8 cellular contexts compared by ENCODE assay signal in genomic region chr2:235766206-235766794, GRCh38.
A peak's percentile ranks its signal among the peaks of the same experiment; 100 is the strongest.
DNase-seq lines count a peak whose midpoint lies in the region; ATAC-seq and TF ChIP-seq lines count a peak whose summit lies in the region.

No MANE protein-coding gene starts in this region.

- H3K9me3 ChIP-seq in HCT116 (ENCODE audit: control insufficient read depth in 1 of 2, insufficient read depth in 1 of 2, low read depth in 1 of 2, low read length in 2 of 2) = no peaks in the 10 kb centered on the region

- RAD21 ChIA-PET in HCT116 (lab: Charles Lee; ENCODE audit: low non-redundant PET in 1 of 2, low total read pairs in 2 of 2, uncharacterized antibody in 2 of 2, unreplicated experiment in 2 of 2) = no interaction called here

- H3K9me3 Mint-ChIP-seq in T-helper 2 cell treated with Interferon-gamma antibody and Interleukin-4, amounts not matched to agents 5 μg/mL and 100 μg/mL, for 36 hours = no peaks in the 10 kb centered on the region

- 0 out of 2 replicates have a peak overlapping the region, but pooled peaks have one; percentile 50 for H3K4me2 ChIP-seq in HCT116 (ENCODE audit: low read length)

- H3K79me2 ChIP-seq in HCT116 (ENCODE audit: insufficient read depth, low read length) = no peaks in the 10 kb centered on the region; the same call in 1 of the 2 replicates

- POLR2A ChIA-PET in HCT116 (lab: Charles Lee) = interaction anchor here (0.6 kb wide), 1 partner anchor 324 kb away, joined by 3 read pairs; no protein-coding TSS in a partner anchor

- H3K27me3 ChIP-seq in HCT116 (ENCODE audit: insufficient read depth, low read length) = no peaks in the 10 kb centered on the region

- peak; percentile 69 to 91 (median 80); a peak in 5 of 6 replicates for TF ChIP-seq CTCF in HCT116 (IDR thresholded peaks at IDR 0.05 in 2 of 3, conservative IDR thresholded peaks at IDR 0.05 in 1 of 3; ENCODE audit: borderline replicate concordance in 1 of 3, insufficient read depth in 1 of 3, low read depth in 2 of 3, low read length in 2 of 3)
- TF ChIP-seq CTCF in cardiac fibroblast (IDR thresholded peaks at IDR 0.05; ENCODE audit: low read depth, low read length) = peak; percentile 84

- ATAC-seq in HCT116 (peak; percentile 88), GM19324 (IDR thresholded peaks at IDR 0.05; ENCODE audit: low FRiP score, unreplicated experiment) (no peak)

- peaks cover 0 to 18% of the 10 kb centered on the region in 2 experiments; a peak in 2 of 4 replicates for H3K4me1 ChIP-seq in HCT116 (ENCODE audit: control insufficient read depth in 1 of 2, insufficient read depth in 2 of 2, low read length in 2 of 2)

- no peaks in the 10 kb centered on the region for H3K4me1 Mint-ChIP-seq in T-helper 2 cell treated with Interferon-gamma antibody and Interleukin-4, amounts not matched to agents 5 μg/mL and 100 μg/mL, for 36 hours (ENCODE audit: low read depth)

- peaks cover 0 to 4% of the 10 kb centered on the region in 2 experiments; a peak in 1 of 4 replicates for H3K36me3 ChIP-seq in HCT116 (ENCODE audit: control insufficient read depth in 1 of 2, insufficient read depth in 2 of 2, low read length in 2 of 2)

- H3K27ac ChIP-seq in HCT116 (ENCODE audit: low read depth, low read length) = no peak overlapping the region

- H3K9ac ChIP-seq in HCT116 (ENCODE audit: low read length) = no peak overlapping the region

- no peaks in the 10 kb centered on the region for H3K9me2 ChIP-seq in HCT116 (ENCODE audit: insufficient read depth)

- peak; percentile 74 for TF ChIP-seq RAD21 in HCT116 (IDR thresholded peaks at IDR 0.05; ENCODE audit: low read depth)

- H3K27ac Mint-ChIP-seq in T-helper 2 cell treated with Interferon-gamma antibody and Interleukin-4, amounts not matched to agents 5 μg/mL and 100 μg/mL, for 36 hours = no peak overlapping the region

- DNase-seq in DMS79 treated with DMSO at 0.1 percent for 48 hours (lab: John Stamatoyannopoulos, UW) (peak; percentile 58), HCT116 (ENCODE audit: low read depth, low spot score) (peak; percentile 62), NCI-H1930 (lab: John Stamatoyannopoulos, UW) (peak; percentile 5 to 55), cardiac fibroblast (ENCODE audit: low read depth in 2 of 2) (peak; percentile 87 to 89), kidney glomerular epithelial cell (lab: John Stamatoyannopoulos, UW) (peak; percentile 89)
- peak; percentile 21 for DNase-seq in T-helper 2 cell treated with Interferon-gamma antibody and Interleukin-4, amounts not matched to agents 5 μg/mL and 100 μg/mL, for 36 hours (ENCODE audit: low spot score)
- DNase-seq in stimulated activated CD4-positive, alpha-beta T cell treated with anti-CD3 and anti-CD28 coated beads, Interleukin-4, amount 100 ng/mL, for 1 hour = peak; percentile 12

- H3K27me3 Mint-ChIP-seq in T-helper 2 cell treated with Interferon-gamma antibody and Interleukin-4, amounts not matched to agents 5 μg/mL and 100 μg/mL, for 36 hours (ENCODE audit: low read depth) = no peaks in the 10 kb centered on the region

- no peak overlapping the region for H2AFZ ChIP-seq in HCT116 (ENCODE audit: low read depth, low read length, poor library complexity, severe bottlenecking)

- no peak for TF ChIP-seq POLR2A in HCT116 (IDR thresholded peaks at IDR 0.05; ENCODE audit: borderline replicate concordance, extremely low read depth, insufficient read depth, insufficient read length)

- no peak overlapping the region for H3K4me3 Mint-ChIP-seq in T-helper 2 cell treated with Interferon-gamma antibody and Interleukin-4, amounts not matched to agents 5 μg/mL and 100 μg/mL, for 36 hours

- no peaks in the 10 kb centered on the region for H4K20me1 ChIP-seq in HCT116 (ENCODE audit: insufficient read depth)

- no peaks in the 10 kb centered on the region for H3K36me3 Mint-ChIP-seq in T-helper 2 cell treated with Interferon-gamma antibody and Interleukin-4, amounts not matched to agents 5 μg/mL and 100 μg/mL, for 36 hours (ENCODE audit: low read depth)

- intact Hi-C loops in HCT116 (cut with micrococcal nuclease) = loop anchor here (2.0 kb wide), 1 partner anchor 415 kb away; no protein-coding TSS in a partner anchor

- BruUV-seq in HCT116 (replicated peaks; lab: Mats Ljungman, UMichigan) = no TSS peak

- no peak overlapping the region for H3K4me3 ChIP-seq in HCT116 (replicated peaks in 1 of 2; ENCODE audit: low read depth in 1 of 2, low read length in 2 of 2)
- H3K4me3 ChIP-seq in cardiac fibroblast (replicated peaks in 1 of 2; ENCODE audit: low read depth in 2 of 2, low read length in 2 of 2) = no peak overlapping the region

- CTCF ChIA-PET in HCT116 (lab: Charles Lee) = interaction anchor here (0.6 to 2.5 kb wide), 16 partner anchors 8 to 1295 kb away, joined by 3 to 25 read pairs (median 4); no protein-coding TSS in a partner anchor

TF ChIP-seq in HCT116, 20 proteins besides CTCF, POLR2A, EP300 and RAD21:
- TF ChIP-seq ZNF274 (IDR thresholded peaks at IDR 0.05; ENCODE audit: low read depth, low read length) (no peak), EZH2phosphoT487 (IDR thresholded peaks at IDR 0.05; ENCODE audit: borderline replicate concordance) (no peak), SIN3A (IDR thresholded peaks at IDR 0.05; ENCODE audit: low read depth) (no peak), ZFX (IDR thresholded peaks at IDR 0.05) (no peak), POLR2AphosphoS5 (IDR thresholded peaks at IDR 0.05; ENCODE audit: low read depth, low read length) (no peak), EGR1 (IDR thresholded peaks at IDR 0.05; ENCODE audit: low read depth) (no peak), MAX (IDR thresholded peaks at IDR 0.05) (no peak), YY1 (IDR thresholded peaks at IDR 0.05; ENCODE audit: extremely low read depth, insufficient replicate concordance, low read depth, low read length) (no peak), JUND (IDR thresholded peaks at IDR 0.05) (no peak), ZBTB33 (IDR thresholded peaks at IDR 0.05; ENCODE audit: extremely low read depth, insufficient replicate concordance, low read length) (no peak), SRF (IDR thresholded peaks at IDR 0.05; ENCODE audit: low read depth) (no peak), ATF3 (IDR thresholded peaks at IDR 0.05) (no peak), CEBPB (IDR thresholded peaks at IDR 0.05; ENCODE audit: low read depth) (no peak), ELF1 (IDR thresholded peaks at IDR 0.05; ENCODE audit: borderline replicate concordance, low read depth) (no peak), REST (IDR thresholded peaks at IDR 0.05; ENCODE audit: low read depth) (no peak), CBX3 (IDR thresholded peaks at IDR 0.05; ENCODE audit: low read depth) (no peak)

Comparison
In these comparisons a context has a peak if more than half of its experiments do, and no peak if none do; other contexts are left out.
1. DNase-seq: peak in every context shown above with its lines; median percentile 89 in kidney glomerular epithelial cell; 88 in cardiac fibroblast; 62 in HCT116; 58 in DMS79 treated with DMSO at 0.1 percent for 48 hours; 30 in NCI-H1930; 21 in T-helper 2 cell treated with Interferon-gamma antibody and Interleukin-4, amounts not matched to agents 5 μg/mL and 100 μg/mL, for 36 hours; 12 in stimulated activated CD4-positive, alpha-beta T cell treated with anti-CD3 and anti-CD28 coated beads, Interleukin-4, amount 100 ng/mL, for 1 hour.